Comparison of ENCODE assay signal across 1 cellular context in the genomic region with DNA sequence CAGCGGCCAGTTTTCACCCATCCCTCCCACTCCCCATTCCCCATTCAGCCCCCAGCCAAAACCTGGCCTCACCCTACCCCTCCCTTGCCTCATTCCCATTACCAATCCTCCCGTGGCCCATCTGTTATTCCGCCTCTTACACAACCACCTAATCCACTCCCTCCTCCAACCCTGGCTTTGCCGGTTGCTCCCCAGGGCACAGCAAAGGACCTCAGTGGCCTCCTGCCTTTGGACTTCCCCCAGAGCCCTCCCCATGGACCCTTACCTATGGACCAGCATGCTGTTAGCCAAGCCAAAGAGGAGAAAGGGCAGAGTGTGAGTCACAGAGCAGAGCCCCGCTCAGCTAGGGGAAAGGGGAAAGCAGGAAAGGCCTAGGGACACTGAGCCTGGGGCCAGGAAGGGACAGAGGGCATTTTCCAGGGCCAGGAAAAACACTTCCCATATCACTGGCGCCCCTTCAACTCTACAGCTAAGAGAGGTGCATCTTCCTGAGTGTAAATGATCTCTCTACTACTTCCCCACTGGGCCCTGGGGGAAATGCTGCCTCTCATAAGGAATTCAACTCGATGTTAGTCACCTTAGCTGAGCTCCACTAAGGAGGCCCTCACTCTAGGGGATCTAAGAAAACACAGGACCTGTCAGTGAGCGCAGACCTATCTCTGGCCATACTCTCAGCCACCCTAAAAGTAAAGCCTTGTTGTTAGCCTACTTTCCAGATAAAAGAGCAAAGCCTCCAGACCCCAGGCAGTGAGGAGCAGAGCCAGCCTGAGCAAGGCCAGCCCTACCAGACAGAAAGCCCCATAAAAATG.
A peak's percentile ranks its signal among the peaks of the same experiment; 100 is the strongest.
TF ChIP-seq lines count a peak whose summit lies in the region.

No MANE protein-coding gene starts in this region.

TF ChIP-seq in HepG2, 621 proteins besides CTCF, POLR2A, EP300 and RAD21 (continued from another document and continues in another):
- TF ChIP-seq, protein P1, sequence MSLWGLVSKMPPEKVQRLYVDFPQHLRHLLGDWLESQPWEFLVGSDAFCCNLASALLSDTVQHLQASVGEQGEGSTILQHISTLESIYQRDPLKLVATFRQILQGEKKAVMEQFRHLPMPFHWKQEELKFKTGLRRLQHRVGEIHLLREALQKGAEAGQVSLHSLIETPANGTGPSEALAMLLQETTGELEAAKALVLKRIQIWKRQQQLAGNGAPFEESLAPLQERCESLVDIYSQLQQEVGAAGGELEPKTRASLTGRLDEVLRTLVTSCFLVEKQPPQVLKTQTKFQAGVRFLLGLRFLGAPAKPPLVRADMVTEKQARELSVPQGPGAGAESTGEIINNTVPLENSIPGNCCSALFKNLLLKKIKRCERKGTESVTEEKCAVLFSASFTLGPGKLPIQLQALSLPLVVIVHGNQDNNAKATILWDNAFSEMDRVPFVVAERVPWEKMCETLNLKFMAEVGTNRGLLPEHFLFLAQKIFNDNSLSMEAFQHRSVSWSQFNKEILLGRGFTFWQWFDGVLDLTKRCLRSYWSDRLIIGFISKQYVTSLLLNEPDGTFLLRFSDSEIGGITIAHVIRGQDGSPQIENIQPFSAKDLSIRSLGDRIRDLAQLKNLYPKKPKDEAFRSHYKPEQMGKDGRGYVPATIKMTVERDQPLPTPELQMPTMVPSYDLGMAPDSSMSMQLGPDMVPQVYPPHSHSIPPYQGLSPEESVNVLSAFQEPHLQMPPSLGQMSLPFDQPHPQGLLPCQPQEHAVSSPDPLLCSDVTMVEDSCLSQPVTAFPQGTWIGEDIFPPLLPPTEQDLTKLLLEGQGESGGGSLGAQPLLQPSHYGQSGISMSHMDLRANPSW (CRISPR knock-in tag; IDR thresholded peaks at IDR 0.05; ENCODE audit: borderline replicate concordance): 0 out of 2 replicates have a peak, but pooled peaks have one; percentile 23
- TF ChIP-seq, protein P2, sequence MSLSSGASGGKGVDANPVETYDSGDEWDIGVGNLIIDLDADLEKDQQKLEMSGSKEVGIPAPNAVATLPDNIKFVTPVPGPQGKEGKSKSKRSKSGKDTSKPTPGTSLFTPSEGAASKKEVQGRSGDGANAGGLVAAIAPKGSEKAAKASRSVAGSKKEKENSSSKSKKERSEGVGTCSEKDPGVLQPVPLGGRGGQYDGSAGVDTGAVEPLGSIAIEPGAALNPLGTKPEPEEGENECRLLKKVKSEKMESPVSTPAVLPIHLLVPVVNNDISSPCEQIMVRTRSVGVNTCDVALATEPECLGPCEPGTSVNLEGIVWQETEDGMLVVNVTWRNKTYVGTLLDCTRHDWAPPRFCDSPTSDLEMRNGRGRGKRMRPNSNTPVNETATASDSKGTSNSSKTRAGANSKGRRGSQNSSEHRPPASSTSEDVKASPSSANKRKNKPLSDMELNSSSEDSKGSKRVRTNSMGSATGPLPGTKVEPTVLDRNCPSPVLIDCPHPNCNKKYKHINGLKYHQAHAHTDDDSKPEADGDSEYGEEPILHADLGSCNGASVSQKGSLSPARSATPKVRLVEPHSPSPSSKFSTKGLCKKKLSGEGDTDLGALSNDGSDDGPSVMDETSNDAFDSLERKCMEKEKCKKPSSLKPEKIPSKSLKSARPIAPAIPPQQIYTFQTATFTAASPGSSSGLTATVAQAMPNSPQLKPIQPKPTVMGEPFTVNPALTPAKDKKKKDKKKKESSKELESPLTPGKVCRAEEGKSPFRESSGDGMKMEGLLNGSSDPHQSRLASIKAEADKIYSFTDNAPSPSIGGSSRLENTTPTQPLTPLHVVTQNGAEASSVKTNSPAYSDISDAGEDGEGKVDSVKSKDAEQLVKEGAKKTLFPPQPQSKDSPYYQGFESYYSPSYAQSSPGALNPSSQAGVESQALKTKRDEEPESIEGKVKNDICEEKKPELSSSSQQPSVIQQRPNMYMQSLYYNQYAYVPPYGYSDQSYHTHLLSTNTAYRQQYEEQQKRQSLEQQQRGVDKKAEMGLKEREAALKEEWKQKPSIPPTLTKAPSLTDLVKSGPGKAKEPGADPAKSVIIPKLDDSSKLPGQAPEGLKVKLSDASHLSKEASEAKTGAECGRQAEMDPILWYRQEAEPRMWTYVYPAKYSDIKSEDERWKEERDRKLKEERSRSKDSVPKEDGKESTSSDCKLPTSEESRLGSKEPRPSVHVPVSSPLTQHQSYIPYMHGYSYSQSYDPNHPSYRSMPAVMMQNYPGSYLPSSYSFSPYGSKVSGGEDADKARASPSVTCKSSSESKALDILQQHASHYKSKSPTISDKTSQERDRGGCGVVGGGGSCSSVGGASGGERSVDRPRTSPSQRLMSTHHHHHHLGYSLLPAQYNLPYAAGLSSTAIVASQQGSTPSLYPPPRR (CRISPR knock-in tag; IDR thresholded peaks at IDR 0.05; ENCODE audit: borderline replicate concordance): peak; percentile 84
- TF ChIP-seq PHF21A (CRISPR knock-in tag; IDR thresholded peaks at IDR 0.05) (peak; percentile 97), REL (CRISPR knock-in tag; conservative IDR thresholded peaks at IDR 0.05) (no peak), ZMAT3 (CRISPR knock-in tag; conservative IDR thresholded peaks at IDR 0.05) (peak; percentile 84; the same call in 1 of the 2 replicates), ZNF207 (IDR thresholded peaks at IDR 0.05; ENCODE audit: borderline replicate concordance) (no peak), GABPA (IDR thresholded peaks at IDR 0.05; ENCODE audit: low read depth, low read length) (no peak), GABPA (CRISPR knock-in tag; IDR thresholded peaks at IDR 0.05; ENCODE audit: low read depth) (peak; percentile 49; the same call in 1 of the 2 replicates), RBM39 (IDR thresholded peaks at IDR 0.05; ENCODE audit: low read depth, low read length, poor library complexity, severe bottlenecking) (peak; percentile 30), SSRP1 (CRISPR knock-in tag; IDR thresholded peaks at IDR 0.05) (no peak), ZBTB38 (CRISPR knock-in tag; IDR thresholded peaks at IDR 0.05) (peak; percentile 90), POGZ (CRISPR knock-in tag; IDR thresholded peaks at IDR 0.05) (peak; percentile 75; the same call in 1 of the 2 replicates), FOXM1 (CRISPR knock-in tag; IDR thresholded peaks at IDR 0.05) (no peak), ZNF260 (CRISPR knock-in tag; IDR thresholded peaks at IDR 0.05; ENCODE audit: borderline replicate concordance, low read depth) (no peak)
- TF ChIP-seq, protein P3, sequence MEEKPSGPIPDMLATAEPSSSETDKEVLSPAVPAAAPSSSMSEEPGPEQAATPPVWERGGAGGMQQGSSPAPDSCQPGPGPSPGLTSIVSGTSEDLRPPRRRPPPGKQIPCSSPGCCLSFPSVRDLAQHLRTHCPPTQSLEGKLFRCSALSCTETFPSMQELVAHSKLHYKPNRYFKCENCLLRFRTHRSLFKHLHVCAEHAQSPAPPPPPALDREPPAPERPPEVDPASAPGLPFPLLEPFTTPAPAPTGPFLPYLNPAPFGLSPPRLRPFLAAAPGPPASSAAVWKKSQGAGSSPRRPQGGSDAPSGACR (CRISPR knock-in tag; IDR thresholded peaks at IDR 0.05): peak; percentile 87; the same call in 1 of the 2 replicates
- TF ChIP-seq, protein P4, sequence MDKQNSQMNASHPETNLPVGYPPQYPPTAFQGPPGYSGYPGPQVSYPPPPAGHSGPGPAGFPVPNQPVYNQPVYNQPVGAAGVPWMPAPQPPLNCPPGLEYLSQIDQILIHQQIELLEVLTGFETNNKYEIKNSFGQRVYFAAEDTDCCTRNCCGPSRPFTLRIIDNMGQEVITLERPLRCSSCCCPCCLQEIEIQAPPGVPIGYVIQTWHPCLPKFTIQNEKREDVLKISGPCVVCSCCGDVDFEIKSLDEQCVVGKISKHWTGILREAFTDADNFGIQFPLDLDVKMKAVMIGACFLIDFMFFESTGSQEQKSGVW (CRISPR knock-in tag; IDR thresholded peaks at IDR 0.05; ENCODE audit: borderline replicate concordance): no peak; the same call in 1 of the 2 replicates
- TF ChIP-seq, protein P5, sequence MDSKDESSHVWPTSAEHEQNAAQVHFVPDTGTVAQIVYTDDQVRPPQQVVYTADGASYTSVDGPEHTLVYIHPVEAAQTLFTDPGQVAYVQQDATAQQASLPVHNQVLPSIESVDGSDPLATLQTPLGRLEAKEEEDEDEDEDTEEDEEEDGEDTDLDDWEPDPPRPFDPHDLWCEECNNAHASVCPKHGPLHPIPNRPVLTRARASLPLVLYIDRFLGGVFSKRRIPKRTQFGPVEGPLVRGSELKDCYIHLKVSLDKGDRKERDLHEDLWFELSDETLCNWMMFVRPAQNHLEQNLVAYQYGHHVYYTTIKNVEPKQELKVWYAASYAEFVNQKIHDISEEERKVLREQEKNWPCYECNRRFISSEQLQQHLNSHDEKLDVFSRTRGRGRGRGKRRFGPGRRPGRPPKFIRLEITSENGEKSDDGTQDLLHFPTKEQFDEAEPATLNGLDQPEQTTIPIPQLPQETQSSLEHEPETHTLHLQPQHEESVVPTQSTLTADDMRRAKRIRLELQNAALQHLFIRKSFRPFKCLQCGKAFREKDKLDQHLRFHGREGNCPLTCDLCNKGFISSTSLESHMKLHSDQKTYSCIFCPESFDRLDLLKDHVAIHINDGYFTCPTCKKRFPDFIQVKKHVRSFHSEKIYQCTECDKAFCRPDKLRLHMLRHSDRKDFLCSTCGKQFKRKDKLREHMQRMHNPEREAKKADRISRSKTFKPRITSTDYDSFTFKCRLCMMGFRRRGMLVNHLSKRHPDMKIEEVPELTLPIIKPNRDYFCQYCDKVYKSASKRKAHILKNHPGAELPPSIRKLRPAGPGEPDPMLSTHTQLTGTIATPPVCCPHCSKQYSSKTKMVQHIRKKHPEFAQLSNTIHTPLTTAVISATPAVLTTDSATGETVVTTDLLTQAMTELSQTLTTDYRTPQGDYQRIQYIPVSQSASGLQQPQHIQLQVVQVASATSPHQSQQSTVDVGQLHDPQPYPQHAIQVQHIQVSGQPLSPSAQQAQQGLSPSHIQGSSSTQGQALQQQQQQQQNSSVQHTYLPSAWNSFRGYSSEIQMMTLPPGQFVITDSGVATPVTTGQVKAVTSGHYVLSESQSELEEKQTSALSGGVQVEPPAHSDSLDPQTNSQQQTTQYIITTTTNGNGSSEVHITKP (CRISPR knock-in tag; IDR thresholded peaks at IDR 0.05; ENCODE audit: low read depth): no peak
- TF ChIP-seq, protein P6, sequence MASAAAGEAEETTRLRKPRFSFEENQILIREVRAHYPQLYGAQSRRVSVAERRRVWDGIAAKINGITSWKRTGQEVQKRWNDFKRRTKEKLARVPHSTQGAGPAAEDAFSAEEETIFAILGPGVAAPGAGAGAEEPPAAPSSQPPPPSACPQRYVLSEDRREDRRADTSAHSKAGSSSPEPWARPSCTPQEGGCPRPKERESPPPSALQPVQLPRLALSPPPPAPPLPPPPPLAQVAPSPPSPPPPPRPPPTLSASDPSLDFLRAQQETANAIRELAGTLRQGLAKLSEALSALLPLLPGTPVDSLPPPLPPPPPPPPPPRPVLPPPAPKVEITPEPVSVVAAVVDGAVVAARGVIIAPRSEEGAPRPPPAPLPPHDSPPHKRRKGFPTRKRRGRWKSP (CRISPR knock-in tag; IDR thresholded peaks at IDR 0.05): no peak
- TF ChIP-seq, protein P7, sequence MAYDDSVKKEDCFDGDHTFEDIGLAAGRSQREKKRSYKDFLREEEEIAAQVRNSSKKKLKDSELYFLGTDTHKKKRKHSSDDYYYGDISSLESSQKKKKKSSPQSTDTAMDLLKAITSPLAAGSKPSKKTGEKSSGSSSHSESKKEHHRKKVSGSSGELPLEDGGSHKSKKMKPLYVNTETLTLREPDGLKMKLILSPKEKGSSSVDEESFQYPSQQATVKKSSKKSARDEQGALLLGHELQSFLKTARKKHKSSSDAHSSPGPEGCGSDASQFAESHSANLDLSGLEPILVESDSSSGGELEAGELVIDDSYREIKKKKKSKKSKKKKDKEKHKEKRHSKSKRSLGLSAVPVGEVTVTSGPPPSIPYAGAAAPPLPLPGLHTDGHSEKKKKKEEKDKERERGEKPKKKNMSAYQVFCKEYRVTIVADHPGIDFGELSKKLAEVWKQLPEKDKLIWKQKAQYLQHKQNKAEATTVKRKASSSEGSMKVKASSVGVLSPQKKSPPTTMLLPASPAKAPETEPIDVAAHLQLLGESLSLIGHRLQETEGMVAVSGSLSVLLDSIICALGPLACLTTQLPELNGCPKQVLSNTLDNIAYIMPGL (CRISPR knock-in tag; IDR thresholded peaks at IDR 0.05; ENCODE audit: borderline replicate concordance in 1 of 2, low read depth in 1 of 2): peak in 1 of 2 experiments; percentile 76; a peak in 2 of 4 replicates
- TF ChIP-seq, protein P8, sequence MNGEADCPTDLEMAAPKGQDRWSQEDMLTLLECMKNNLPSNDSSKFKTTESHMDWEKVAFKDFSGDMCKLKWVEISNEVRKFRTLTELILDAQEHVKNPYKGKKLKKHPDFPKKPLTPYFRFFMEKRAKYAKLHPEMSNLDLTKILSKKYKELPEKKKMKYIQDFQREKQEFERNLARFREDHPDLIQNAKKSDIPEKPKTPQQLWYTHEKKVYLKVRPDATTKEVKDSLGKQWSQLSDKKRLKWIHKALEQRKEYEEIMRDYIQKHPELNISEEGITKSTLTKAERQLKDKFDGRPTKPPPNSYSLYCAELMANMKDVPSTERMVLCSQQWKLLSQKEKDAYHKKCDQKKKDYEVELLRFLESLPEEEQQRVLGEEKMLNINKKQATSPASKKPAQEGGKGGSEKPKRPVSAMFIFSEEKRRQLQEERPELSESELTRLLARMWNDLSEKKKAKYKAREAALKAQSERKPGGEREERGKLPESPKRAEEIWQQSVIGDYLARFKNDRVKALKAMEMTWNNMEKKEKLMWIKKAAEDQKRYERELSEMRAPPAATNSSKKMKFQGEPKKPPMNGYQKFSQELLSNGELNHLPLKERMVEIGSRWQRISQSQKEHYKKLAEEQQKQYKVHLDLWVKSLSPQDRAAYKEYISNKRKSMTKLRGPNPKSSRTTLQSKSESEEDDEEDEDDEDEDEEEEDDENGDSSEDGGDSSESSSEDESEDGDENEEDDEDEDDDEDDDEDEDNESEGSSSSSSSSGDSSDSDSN (CRISPR knock-in tag; IDR thresholded peaks at IDR 0.05): peak; percentile 76
- TF ChIP-seq, protein P9, sequence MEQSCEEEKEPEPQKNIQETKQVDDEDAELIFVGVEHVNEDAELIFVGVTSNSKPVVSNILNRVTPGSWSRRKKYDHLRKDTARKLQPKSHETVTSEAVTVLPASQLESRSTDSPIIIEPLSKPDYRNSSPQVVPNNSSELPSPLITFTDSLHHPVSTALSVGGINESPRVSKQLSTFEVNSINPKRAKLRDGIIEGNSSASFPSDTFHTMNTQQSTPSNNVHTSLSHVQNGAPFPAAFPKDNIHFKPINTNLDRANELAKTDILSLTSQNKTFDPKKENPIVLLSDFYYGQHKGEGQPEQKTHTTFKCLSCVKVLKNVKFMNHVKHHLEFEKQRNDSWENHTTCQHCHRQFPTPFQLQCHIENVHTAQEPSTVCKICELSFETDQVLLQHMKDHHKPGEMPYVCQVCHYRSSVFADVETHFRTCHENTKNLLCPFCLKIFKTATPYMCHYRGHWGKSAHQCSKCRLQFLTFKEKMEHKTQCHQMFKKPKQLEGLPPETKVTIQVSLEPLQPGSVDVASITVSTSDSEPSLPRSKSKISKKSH (CRISPR knock-in tag; IDR thresholded peaks at IDR 0.05; ENCODE audit: borderline replicate concordance): no peak
- TF ChIP-seq, protein P10, sequence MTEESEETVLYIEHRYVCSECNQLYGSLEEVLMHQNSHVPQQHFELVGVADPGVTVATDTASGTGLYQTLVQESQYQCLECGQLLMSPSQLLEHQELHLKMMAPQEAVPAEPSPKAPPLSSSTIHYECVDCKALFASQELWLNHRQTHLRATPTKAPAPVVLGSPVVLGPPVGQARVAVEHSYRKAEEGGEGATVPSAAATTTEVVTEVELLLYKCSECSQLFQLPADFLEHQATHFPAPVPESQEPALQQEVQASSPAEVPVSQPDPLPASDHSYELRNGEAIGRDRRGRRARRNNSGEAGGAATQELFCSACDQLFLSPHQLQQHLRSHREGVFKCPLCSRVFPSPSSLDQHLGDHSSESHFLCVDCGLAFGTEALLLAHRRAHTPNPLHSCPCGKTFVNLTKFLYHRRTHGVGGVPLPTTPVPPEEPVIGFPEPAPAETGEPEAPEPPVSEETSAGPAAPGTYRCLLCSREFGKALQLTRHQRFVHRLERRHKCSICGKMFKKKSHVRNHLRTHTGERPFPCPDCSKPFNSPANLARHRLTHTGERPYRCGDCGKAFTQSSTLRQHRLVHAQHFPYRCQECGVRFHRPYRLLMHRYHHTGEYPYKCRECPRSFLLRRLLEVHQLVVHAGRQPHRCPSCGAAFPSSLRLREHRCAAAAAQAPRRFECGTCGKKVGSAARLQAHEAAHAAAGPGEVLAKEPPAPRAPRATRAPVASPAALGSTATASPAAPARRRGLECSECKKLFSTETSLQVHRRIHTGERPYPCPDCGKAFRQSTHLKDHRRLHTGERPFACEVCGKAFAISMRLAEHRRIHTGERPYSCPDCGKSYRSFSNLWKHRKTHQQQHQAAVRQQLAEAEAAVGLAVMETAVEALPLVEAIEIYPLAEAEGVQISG (CRISPR knock-in tag; IDR thresholded peaks at IDR 0.05): peak; percentile 69; the same call in 1 of the 2 replicates
